ENCODE assay signal across 8 cellular contexts in genomic region chr1:99707535-99708142, GRCh38. TPM values are rescaled to one million over a fixed set of nuclear protein-coding genes. Genes with fewer than 3 reads are reported as not detected.
DNase-seq lines count a peak whose midpoint lies in the region; ATAC-seq, FAIRE-seq and TF ChIP-seq lines count a peak whose summit lies in the region.

No MANE protein-coding gene starts in this region.

- TF ChIP-seq CTCF in activated CD8-positive, alpha-beta T cell treated with anti-CD3 and anti-CD28 coated beads for 36 hours (IDR thresholded peaks at IDR 0.05) = peak; percentile 95
- peak; percentile 58 to 71 for TF ChIP-seq CTCF in endothelial cell of umbilical vein (IDR thresholded peaks at IDR 0.05; ENCODE audit: extremely low read depth in 1 of 2, insufficient read depth in 1 of 2, low read depth in 1 of 2, low read length in 2 of 2)
- TF ChIP-seq CTCF in testis (IDR thresholded peaks at IDR 0.05) = peak; percentile 78 to 93 (median 92)

- H3K9me3 ChIP-seq in endothelial cell of umbilical vein (replicated peaks; ENCODE audit: control insufficient read depth, insufficient read depth, low read length) (no peaks in the 10 kb centered on the region), testis (no peaks in the 10 kb centered on the region)

- H2AFZ ChIP-seq in endothelial cell of umbilical vein (ENCODE audit: low read depth, low read length) = no peak overlapping the region

- H3K27ac ChIP-seq in endothelial cell of umbilical vein (ENCODE audit: insufficient read depth, low read depth, low read length) (no peak overlapping the region), testis (no peak overlapping the region)

- peaks cover 3% of the 10 kb centered on the region for H3K4me1 Mint-ChIP-seq in activated CD8-positive, alpha-beta T cell treated with anti-CD3 and anti-CD28 coated beads for 36 hours (ENCODE audit: low read depth)

- H3K27me3 ChIP-seq in endothelial cell of umbilical vein (ENCODE audit: control insufficient read depth in 2 of 2, insufficient read depth in 2 of 2, low read length in 2 of 2) = no peaks in the 10 kb centered on the region
- H3K27me3 ChIP-seq in testis = no peaks in the 10 kb centered on the region

- H3K9ac ChIP-seq in endothelial cell of umbilical vein (replicated peaks; ENCODE audit: extremely low read depth, insufficient read depth, low read length) = peak overlapping the region; percentile 26

- no peak overlapping the region for H3K4me3 Mint-ChIP-seq in activated CD8-positive, alpha-beta T cell treated with anti-CD3 and anti-CD28 coated beads for 36 hours

- TF ChIP-seq POLR2A in endothelial cell of umbilical vein (IDR thresholded peaks at IDR 0.05; ENCODE audit: low read depth, low read length) = no peak
- no peak for TF ChIP-seq POLR2A in testis (IDR thresholded peaks at IDR 0.05)

- H3K4me1 ChIP-seq in endothelial cell of umbilical vein (ENCODE audit: control insufficient read depth, extremely low read depth, insufficient read depth, low read length) (peaks cover 4% of the 10 kb centered on the region), testis (peaks cover 7% of the 10 kb centered on the region)

- DNase-seq in COLO829 (ENCODE audit: low spot score) = peak; percentile 38
- DNase-seq in NCI-H748 (lab: John Stamatoyannopoulos, UW; ENCODE audit: unreplicated experiment) = peak; percentile 62
- peak; percentile 82 for DNase-seq in activated CD8-positive, alpha-beta T cell treated with anti-CD3 and anti-CD28 coated beads for 36 hours
- DNase-seq in endothelial cell of umbilical vein (ENCODE audit: low read depth, low spot score) = peak; percentile 86
- DNase-seq in myocyte (ENCODE audit: low read depth) = peak; percentile 73
- DNase-seq in testis = peak; percentile 92

- H3K79me2 ChIP-seq in endothelial cell of umbilical vein (ENCODE audit: control insufficient read depth, insufficient read depth, low read length) = no peaks in the 10 kb centered on the region

- H3K4me2 ChIP-seq in endothelial cell of umbilical vein (ENCODE audit: insufficient read depth, low read length) = no peak overlapping the region

- H4K20me1 ChIP-seq in endothelial cell of umbilical vein (replicated peaks; ENCODE audit: control insufficient read depth, extremely low read depth, insufficient read depth, low read length) = no peaks in the 10 kb centered on the region

- no peaks in the 10 kb centered on the region for H3K9me1 ChIP-seq in endothelial cell of umbilical vein (replicated peaks; ENCODE audit: control insufficient read depth, extremely low read depth, insufficient read depth, low read length)

- H3K36me3 ChIP-seq in endothelial cell of umbilical vein (ENCODE audit: control insufficient read depth in 2 of 2, extremely low read depth in 1 of 2, insufficient read depth in 2 of 2, low read length in 2 of 2) = no peaks in the 10 kb centered on the region
- no peaks in the 10 kb centered on the region for H3K36me3 ChIP-seq in testis (ENCODE audit: low read depth, missing control alignments)

- H3K27ac Mint-ChIP-seq in activated CD8-positive, alpha-beta T cell treated with anti-CD3 and anti-CD28 coated beads for 36 hours = no peak overlapping the region

- no peaks in the 10 kb centered on the region for H3K27me3 Mint-ChIP-seq in activated CD8-positive, alpha-beta T cell treated with anti-CD3 and anti-CD28 coated beads for 36 hours

- POLR2A ChIA-PET in activated CD8-positive, alpha-beta T cell treated with anti-CD3 and anti-CD28 coated beads for 36 hours (lab: Charles Lee) = no interaction called here
- POLR2A ChIA-PET in endothelial cell of umbilical vein (lab: Charles Lee) = no interaction called here

- CTCF ChIA-PET in activated CD8-positive, alpha-beta T cell treated with anti-CD3 and anti-CD28 coated beads for 36 hours (lab: Charles Lee) = interaction anchor here (0.7 to 2.5 kb wide), 10 partner anchors 10 to 949 kb away, joined by 3 to 9 read pairs (median 4); no protein-coding TSS in a partner anchor
- CTCF ChIA-PET in endothelial cell of umbilical vein (lab: Charles Lee) = interaction anchor here (0.7 to 4.7 kb wide), 29 partner anchors 10 to 958 kb away, joined by 3 to 63 read pairs (median 4); no protein-coding TSS in a partner anchor

- intact Hi-C loops in activated CD8-positive, alpha-beta T cell treated with anti-CD3 and anti-CD28 coated beads for 36 hours (cut with micrococcal nuclease) = loop anchor here (5.0 kb wide), 1 partner anchor 525 kb away; no protein-coding TSS in a partner anchor
- intact Hi-C loops in endothelial cell of umbilical vein (cut with micrococcal nuclease) (loop anchor here (1.0 to 5.0 kb wide), 7 partner anchors 22 to 913 kb away; no protein-coding TSS in a partner anchor), testis (cut with DNase I; ENCODE audit: low total_unique reads) (no loop called here)

- H3K4me3 ChIP-seq in endothelial cell of umbilical vein (replicated peaks in 1 of 3; ENCODE audit: insufficient read depth in 1 of 3, low read depth in 1 of 3, low read length in 3 of 3) (no peak overlapping the region), testis (no peak overlapping the region)

- FAIRE-seq in endothelial cell of umbilical vein (lab: Jason Lieb, UNC) = peak; percentile 15

- ATAC-seq in GM19395 (IDR thresholded peaks at IDR 0.05; ENCODE audit: unreplicated experiment) (peak; percentile 84), HG03521 (IDR thresholded peaks at IDR 0.05; ENCODE audit: unreplicated experiment) (peak; percentile 64)
- peak; percentile 47 for ATAC-seq in activated CD8-positive, alpha-beta T cell treated with anti-CD3 and anti-CD28 coated beads for 36 hours

- H3K36me3 Mint-ChIP-seq in activated CD8-positive, alpha-beta T cell treated with anti-CD3 and anti-CD28 coated beads for 36 hours (ENCODE audit: low read depth) = no peaks in the 10 kb centered on the region

- WGBS in testis, 2 donors = 15 to 18% methylated on average over 4 of the region's 4 CpGs

- dilution Hi-C loops in endothelial cell of umbilical vein (cut with MboI; ENCODE audit: extremely low pct_ligation_motif_present, low sequenced_read_pairs) = no loop called here

- H3K9me3 Mint-ChIP-seq in activated CD8-positive, alpha-beta T cell treated with anti-CD3 and anti-CD28 coated beads for 36 hours = no peaks in the 10 kb centered on the region

- BruUV-seq in endothelial cell of umbilical vein (replicated peaks; lab: Mats Ljungman, UMichigan) = no TSS peak

TF ChIP-seq in endothelial cell of umbilical vein, 7 proteins besides CTCF, POLR2A, EP300 and RAD21:
- no peak for TF ChIP-seq EZH2 (IDR thresholded peaks at IDR 0.05; ENCODE audit: borderline replicate concordance, low read depth, low read length, severe bottlenecking)
- TF ChIP-seq GATA2 (IDR thresholded peaks at IDR 0.05; ENCODE audit: insufficient read depth, insufficient read length, low read depth, low read length) = no peak
- TF ChIP-seq MYC (IDR thresholded peaks at IDR 0.05; ENCODE audit: low read depth, low read length) = no peak
- TF ChIP-seq FOS (IDR thresholded peaks at IDR 0.05; ENCODE audit: borderline replicate concordance, insufficient read depth, low read length) = no peak
- TF ChIP-seq MAX (IDR thresholded peaks at IDR 0.05; ENCODE audit: insufficient read depth, insufficient read length) = no peak
- no peak for TF ChIP-seq JUN (IDR thresholded peaks at IDR 0.05; ENCODE audit: borderline replicate concordance, insufficient read depth, insufficient read length, low read depth)
- no peak for TF ChIP-seq POLR2AphosphoS5 (IDR thresholded peaks at IDR 0.05; ENCODE audit: insufficient read depth, low read depth, low read length)

RNA-seq across cellular contexts. Expression of gene FRRS1, which starts 58.8 kb away (rescaled TPM):
- 1 to 10 TPM; 4.0 to 4.2 TPM for total RNA-seq in activated CD8-positive, alpha-beta T cell treated with anti-CD3 and anti-CD28 coated beads for 36 hours
- 3.1 and 4.8 TPM in 2 replicates for total RNA-seq in endothelial cell of umbilical vein
- polyA plus RNA-seq in endothelial cell of umbilical vein = 1.1 TPM in 2 replicates
- polyA plus RNA-seq in endothelial cell of umbilical vein (2011; cell fraction: cytosol; rRNA removed) = 0.70 and 5.1 TPM in 2 replicates
- polyA plus RNA-seq in endothelial cell of umbilical vein (2011; cell fraction: nucleus; rRNA removed) = 0.83 and 0.91 TPM in 2 replicates
- polyA plus RNA-seq in endothelial cell of umbilical vein (2012) = 0.67 and 0.92 TPM in 2 replicates
- polyA minus RNA-seq in endothelial cell of umbilical vein = 6.8 and 9.5 TPM in 2 replicates
- polyA minus RNA-seq in endothelial cell of umbilical vein (2011; cell fraction: cytosol; rRNA and poly(A)+ RNA removed) = 5.1 TPM
- 1.5 and 2.1 TPM in 2 replicates for polyA minus RNA-seq in endothelial cell of umbilical vein (2011; cell fraction: nucleus; rRNA and poly(A)+ RNA removed)
- total RNA-seq in myocyte = 4.1 and 5.6 TPM in 2 replicates
- polyA plus RNA-seq in myocyte (2012) = 1.8 TPM
- total RNA-seq in testis = 1 to 10 TPM; 6.1 to 7.6 TPM
- polyA plus RNA-seq in testis (ENCODE audit: insufficient read depth, low read depth, low replicate concordance) = 1.7 TPM

Comparison
In these comparisons a context has a peak if more than half of its experiments do, and no peak if none do; other contexts are left out.
1. DNase-seq: peak in every context shown above with its lines; median percentile 92 in testis; 86 in endothelial cell of umbilical vein; 82 in activated CD8-positive, alpha-beta T cell treated with anti-CD3 and anti-CD28 coated beads for 36 hours; 73 in myocyte; 62 in NCI-H748; 38 in COLO829.